In the genomic region with DNA sequence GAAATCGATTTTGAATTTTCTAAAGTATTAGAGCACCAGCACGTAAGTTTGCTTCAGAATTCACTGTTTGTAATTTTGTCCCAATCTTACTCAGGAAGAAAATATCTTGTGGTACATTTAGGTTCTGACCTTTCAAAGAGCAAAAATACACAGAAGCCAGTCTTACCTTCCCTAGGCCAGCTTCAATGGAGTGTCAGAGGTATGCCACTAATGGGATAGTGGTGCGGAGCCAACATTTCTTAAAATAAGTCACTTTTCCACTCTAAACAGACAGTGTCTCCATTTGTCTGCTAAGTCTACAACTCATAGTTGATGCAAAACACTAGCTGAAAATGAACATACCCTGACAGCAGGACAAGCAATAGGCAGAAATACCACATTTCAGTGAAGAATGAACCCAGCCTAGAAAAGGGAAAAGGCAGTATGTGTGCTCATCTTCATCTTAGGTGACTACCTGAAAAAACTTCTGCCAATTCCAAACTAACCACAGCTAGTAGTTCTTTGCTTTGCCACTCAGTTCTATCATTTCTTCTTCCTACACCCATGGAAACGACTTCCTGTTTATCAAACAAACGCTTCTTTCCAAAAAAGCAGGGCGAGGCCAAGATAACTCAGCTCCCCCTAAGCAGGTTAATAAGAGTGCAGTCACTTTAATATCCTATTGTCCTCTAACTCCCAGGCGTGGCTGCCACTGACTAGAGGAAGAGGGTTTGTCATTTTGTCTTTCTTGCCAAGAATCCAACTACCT, we compare ENCODE assay signal across 7 cellular contexts.
DNase-seq lines count a peak whose midpoint lies in the region; ATAC-seq and TF ChIP-seq lines count a peak whose summit lies in the region.

No MANE protein-coding gene starts in this region.

- peak; percentile 6 for ATAC-seq in stimulated activated memory B cell treated with anti-CD40 and anti-IgM and Interleukin-4, amounts not matched to agents 10 μg/mL and 1 μg/mL and 100 μg/mL, for 72 hours

- H3K4me1 ChIP-seq in esophagus muscularis mucosa: peaks cover 44 to 59% (median 48%) of the 10 kb centered on the region in 4 donors

- no peak overlapping the region for H3K4me3 ChIP-seq in esophagus muscularis mucosa

- no peaks in the 10 kb centered on the region for H3K27me3 ChIP-seq in esophagus muscularis mucosa

- H3K27me3 Mint-ChIP-seq in T-helper 1 cell treated with Interleukin-12 subunit alpha and Interleukin-12 subunit beta and Interleukin-4 antibody, amounts not matched to agents 30 μg/mL and 1 μg/mL, for 36 hours (ENCODE audit: low read depth): no peaks in the 10 kb centered on the region
- no peaks in the 10 kb centered on the region for H3K27me3 Mint-ChIP-seq in stimulated activated memory B cell treated with anti-CD40 and anti-IgM and Interleukin-4, amounts not matched to agents 10 μg/mL and 1 μg/mL and 100 μg/mL, for 72 hours

- H3K4me3 Mint-ChIP-seq in T-helper 1 cell treated with Interleukin-12 subunit alpha and Interleukin-12 subunit beta and Interleukin-4 antibody, amounts not matched to agents 30 μg/mL and 1 μg/mL, for 36 hours: peak overlapping the region; percentile 66
- peak overlapping the region; percentile 80 for H3K4me3 Mint-ChIP-seq in stimulated activated memory B cell treated with anti-CD40 and anti-IgM and Interleukin-4, amounts not matched to agents 10 μg/mL and 1 μg/mL and 100 μg/mL, for 72 hours

- no peaks in the 10 kb centered on the region for H3K9me3 ChIP-seq in esophagus muscularis mucosa

- H3K36me3 ChIP-seq in esophagus muscularis mucosa: peaks cover 0 to 12% (median 3%) of the 10 kb centered on the region in 4 donors

- H3K9me3 Mint-ChIP-seq in T-helper 1 cell treated with Interleukin-12 subunit alpha and Interleukin-12 subunit beta and Interleukin-4 antibody, amounts not matched to agents 30 μg/mL and 1 μg/mL, for 36 hours: peaks cover 12% of the 10 kb centered on the region
- H3K9me3 Mint-ChIP-seq in stimulated activated memory B cell treated with anti-CD40 and anti-IgM and Interleukin-4, amounts not matched to agents 10 μg/mL and 1 μg/mL and 100 μg/mL, for 72 hours: peaks cover 7% of the 10 kb centered on the region

- H3K4me1 Mint-ChIP-seq in T-helper 1 cell treated with Interleukin-12 subunit alpha and Interleukin-12 subunit beta and Interleukin-4 antibody, amounts not matched to agents 30 μg/mL and 1 μg/mL, for 36 hours (ENCODE audit: low read depth): peaks cover 54% of the 10 kb centered on the region
- peaks cover 76% of the 10 kb centered on the region for H3K4me1 Mint-ChIP-seq in stimulated activated memory B cell treated with anti-CD40 and anti-IgM and Interleukin-4, amounts not matched to agents 10 μg/mL and 1 μg/mL and 100 μg/mL, for 72 hours

- no peak for TF ChIP-seq EP300 in esophagus muscularis mucosa (IDR thresholded peaks at IDR 0.05)

- H3K27ac Mint-ChIP-seq in T-helper 1 cell treated with Interleukin-12 subunit alpha and Interleukin-12 subunit beta and Interleukin-4 antibody, amounts not matched to agents 30 μg/mL and 1 μg/mL, for 36 hours: peak overlapping the region; percentile 92
- H3K27ac Mint-ChIP-seq in stimulated activated memory B cell treated with anti-CD40 and anti-IgM and Interleukin-4, amounts not matched to agents 10 μg/mL and 1 μg/mL and 100 μg/mL, for 72 hours: peak overlapping the region; percentile 94

- 38% methylated on average over 7 of the region's 7 CpGs for WGBS in esophagus muscularis mucosa

- H3K36me3 Mint-ChIP-seq in T-helper 1 cell treated with Interleukin-12 subunit alpha and Interleukin-12 subunit beta and Interleukin-4 antibody, amounts not matched to agents 30 μg/mL and 1 μg/mL, for 36 hours (ENCODE audit: low read depth): peaks cover 16% of the 10 kb centered on the region
- H3K36me3 Mint-ChIP-seq in stimulated activated memory B cell treated with anti-CD40 and anti-IgM and Interleukin-4, amounts not matched to agents 10 μg/mL and 1 μg/mL and 100 μg/mL, for 72 hours: peaks cover 17% of the 10 kb centered on the region

- TF ChIP-seq POLR2A in esophagus muscularis mucosa (IDR thresholded peaks at IDR 0.05; ENCODE audit: low read depth): no peak

- peak overlapping the region; percentile 49 to 70 (median 60) for H3K27ac ChIP-seq in esophagus muscularis mucosa (replicated peaks in 1 of 4)

- DNase-seq in HT1080 (ENCODE audit: low read depth) (peak; percentile 64), esophagus muscularis mucosa (ENCODE audit: extremely low spot score) (no peak), iPS-NIHi7 (ENCODE audit: extremely low spot score) (no peak), NCI-H2227 treated with DMSO at 0.1 percent for 48 hours (lab: John Stamatoyannopoulos, UW) (no peak)
- DNase-seq in NK-92 treated with Interleukin-12 subunit alpha and Interleukin-12 subunit beta, amount 100 ng/mL, for 24 hours (lab: John Stamatoyannopoulos, UW): no peak

- intact Hi-C loops in esophagus muscularis mucosa (cut with DNase I): no loop called here

- TF ChIP-seq CTCF in esophagus muscularis mucosa (IDR thresholded peaks at IDR 0.05): no peak
